ENCODE assay signal across 8 cellular contexts in the genomic region with DNA sequence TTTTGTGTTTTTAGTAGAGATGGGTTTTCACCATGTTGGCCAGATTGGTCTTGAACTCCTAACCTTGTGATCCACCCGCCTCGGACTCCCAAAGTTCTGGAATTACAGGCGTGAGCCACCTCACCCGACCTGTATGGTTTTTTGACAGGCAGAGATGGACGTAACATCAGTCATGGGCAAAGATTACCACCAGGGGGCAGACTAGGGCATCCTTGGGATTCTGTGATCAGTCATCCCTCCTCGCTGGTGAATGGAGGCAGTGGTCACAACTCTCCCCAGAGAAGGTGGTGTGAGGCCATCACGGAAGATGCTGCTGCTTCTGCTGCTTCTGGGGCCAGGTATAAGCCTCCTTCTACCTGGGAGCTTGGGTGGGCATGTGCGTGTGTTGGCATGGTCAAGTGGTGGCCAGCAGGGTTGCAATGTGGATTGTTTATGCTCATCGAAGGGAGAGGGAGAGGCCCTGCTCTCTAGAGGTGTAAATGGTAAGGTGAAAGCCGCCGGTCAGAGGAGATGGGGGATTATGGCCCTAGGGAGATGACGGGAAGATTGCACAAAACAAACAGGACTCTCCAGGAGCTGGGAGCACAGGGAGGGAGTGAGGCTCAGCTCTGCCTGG.
DNase-seq lines count a peak whose midpoint lies in the region; ATAC-seq, FAIRE-seq and TF ChIP-seq lines count a peak whose summit lies in the region.

No MANE protein-coding gene starts in this region.

- H3K4me3 ChIP-seq in CD8-positive, alpha-beta memory T cell (ENCODE audit: low read length), result no peak overlapping the region
- H3K4me3 ChIP-seq in kidney (ENCODE audit: low read length in 2 of 2), result no peak overlapping the region

- H3K9me3 ChIP-seq in CD8-positive, alpha-beta memory T cell (ENCODE audit: low read length), result no peaks in the 10 kb centered on the region
- H3K9me3 ChIP-seq in T-helper 17 cell (ENCODE audit: control insufficient read depth, low read length, poor library complexity, severe bottlenecking), result no peaks in the 10 kb centered on the region
- no peaks in the 10 kb centered on the region for H3K9me3 ChIP-seq in kidney (ENCODE audit: control insufficient read depth in 1 of 2, low read length in 2 of 2)

- no peak overlapping the region for H3K27ac ChIP-seq in CD8-positive, alpha-beta memory T cell (ENCODE audit: low read depth, low read length)
- H3K27ac ChIP-seq in kidney (ENCODE audit: low read depth in 2 of 2, low read length in 2 of 2), result no peak overlapping the region

- H3K9ac ChIP-seq in kidney (ENCODE audit: low read length in 2 of 2), result no peak overlapping the region

- H3K4me1 Mint-ChIP-seq in CD8-positive, alpha-beta memory T cell, result peaks cover 0 to 5% (median 0%) of the 10 kb centered on the region in 3 donors
- peaks cover 2% of the 10 kb centered on the region for H3K4me1 Mint-ChIP-seq in T-helper 17 cell

- H3K27me3 Mint-ChIP-seq in CD8-positive, alpha-beta memory T cell, result peaks cover 0 to 2% of the 10 kb centered on the region in 2 donors
- no peaks in the 10 kb centered on the region for H3K27me3 Mint-ChIP-seq in T-helper 17 cell

- ATAC-seq in GM19324 (IDR thresholded peaks at IDR 0.05; ENCODE audit: low FRiP score, unreplicated experiment) (peak; percentile 66), HG03520 (IDR thresholded peaks at IDR 0.05; ENCODE audit: unreplicated experiment) (peak; percentile 76), T-helper 17 cell (peak; percentile 86)

- H3K27ac Mint-ChIP-seq in CD8-positive, alpha-beta memory T cell, result peak overlapping the region; percentile 49 to 98 (median 90)
- peak overlapping the region; percentile 75 for H3K27ac Mint-ChIP-seq in T-helper 17 cell

- intact Hi-C loops in kidney (cut with DNase I), result no loop called here

- peak; percentile 40 for TF ChIP-seq CTCF in kidney (IDR thresholded peaks at IDR 0.05; ENCODE audit: borderline replicate concordance, extremely low read depth, insufficient read depth)

- peak; percentile 43 to 68 (median 51) for DNase-seq in CD8-positive, alpha-beta memory T cell
- DNase-seq in T-helper 17 cell (peak; percentile 42 to 62 (median 42)), amniotic epithelial cell (ENCODE audit: low read depth) (peak; percentile 29), kidney (no peak), frontal cortex (ENCODE audit: low spot score in 2 of 2) (no peak)
- DNase-seq in stimulated activated CD8-positive, alpha-beta memory T cell treated with anti-CD3 and anti-CD28 coated beads, Interleukin-12 subunit alpha, Interleukin-12 subunit beta, amount 100 ng/mL, for 1 hour (ENCODE audit: low read depth), result peak; percentile 49

- no peaks in the 10 kb centered on the region for H3K9me3 Mint-ChIP-seq in CD8-positive, alpha-beta memory T cell

- POLR2A ChIA-PET in CD8-positive, alpha-beta memory T cell (lab: Charles Lee), result no interaction called here

- no peaks in the 10 kb centered on the region for H3K4me1 ChIP-seq in CD8-positive, alpha-beta memory T cell (ENCODE audit: insufficient read depth, low read length)
- H3K4me1 ChIP-seq in kidney (ENCODE audit: control insufficient read depth in 1 of 2, insufficient read depth in 1 of 2, low read depth in 1 of 2, low read length in 2 of 2), result no peaks in the 10 kb centered on the region

- no peaks in the 10 kb centered on the region for H3K36me3 ChIP-seq in CD8-positive, alpha-beta memory T cell (ENCODE audit: insufficient read depth, low read length)
- H3K36me3 ChIP-seq in kidney (ENCODE audit: control insufficient read depth in 1 of 2, insufficient read depth in 2 of 2, low read length in 2 of 2), result no peaks in the 10 kb centered on the region

- H3K4me3 Mint-ChIP-seq in CD8-positive, alpha-beta memory T cell, result peak overlapping the region in 6 of 7 donors; percentile 71 to 93 (median 86)
- peak overlapping the region; percentile 86 for H3K4me3 Mint-ChIP-seq in T-helper 17 cell

- CTCF ChIA-PET in CD8-positive, alpha-beta memory T cell (lab: Charles Lee), result interaction anchor here (1.3 to 1.5 kb wide), 2 partner anchors 157 to 185 kb away, joined by 3 read pairs; no protein-coding TSS in a partner anchor

- no peaks in the 10 kb centered on the region for H3K36me3 Mint-ChIP-seq in CD8-positive, alpha-beta memory T cell
- H3K36me3 Mint-ChIP-seq in T-helper 17 cell (ENCODE audit: low read depth), result no peaks in the 10 kb centered on the region

- FAIRE-seq in kidney (lab: Jason Lieb, UNC), result no peak
- no peak for FAIRE-seq in frontal cortex (lab: Jason Lieb, UNC)

- no peaks in the 10 kb centered on the region for H3K27me3 ChIP-seq in CD8-positive, alpha-beta memory T cell (ENCODE audit: insufficient read depth, low read length, poor library complexity, severe bottlenecking)

Comparison
In these comparisons a context has a peak if more than half of its experiments do, and no peak if none do; other contexts are left out.
1. DNase-seq: peak in CD8-positive, alpha-beta memory T cell (5 of 5), T-helper 17 cell (3 of 3), amniotic epithelial cell (single experiment) and stimulated activated CD8-positive, alpha-beta memory T cell treated with anti-CD3 and anti-CD28 coated beads, Interleukin-12 subunit alpha, Interleukin-12 subunit beta, amount 100 ng/mL, for 1 hour (single experiment); none in kidney (single experiment) and frontal cortex (0 of 2).
2. Peak in every context shown above with its lines, with median percentiles within 50 percentile points of each other: ATAC-seq.